Comparison of ENCODE assay signal across 20 cellular contexts in the genomic region with DNA sequence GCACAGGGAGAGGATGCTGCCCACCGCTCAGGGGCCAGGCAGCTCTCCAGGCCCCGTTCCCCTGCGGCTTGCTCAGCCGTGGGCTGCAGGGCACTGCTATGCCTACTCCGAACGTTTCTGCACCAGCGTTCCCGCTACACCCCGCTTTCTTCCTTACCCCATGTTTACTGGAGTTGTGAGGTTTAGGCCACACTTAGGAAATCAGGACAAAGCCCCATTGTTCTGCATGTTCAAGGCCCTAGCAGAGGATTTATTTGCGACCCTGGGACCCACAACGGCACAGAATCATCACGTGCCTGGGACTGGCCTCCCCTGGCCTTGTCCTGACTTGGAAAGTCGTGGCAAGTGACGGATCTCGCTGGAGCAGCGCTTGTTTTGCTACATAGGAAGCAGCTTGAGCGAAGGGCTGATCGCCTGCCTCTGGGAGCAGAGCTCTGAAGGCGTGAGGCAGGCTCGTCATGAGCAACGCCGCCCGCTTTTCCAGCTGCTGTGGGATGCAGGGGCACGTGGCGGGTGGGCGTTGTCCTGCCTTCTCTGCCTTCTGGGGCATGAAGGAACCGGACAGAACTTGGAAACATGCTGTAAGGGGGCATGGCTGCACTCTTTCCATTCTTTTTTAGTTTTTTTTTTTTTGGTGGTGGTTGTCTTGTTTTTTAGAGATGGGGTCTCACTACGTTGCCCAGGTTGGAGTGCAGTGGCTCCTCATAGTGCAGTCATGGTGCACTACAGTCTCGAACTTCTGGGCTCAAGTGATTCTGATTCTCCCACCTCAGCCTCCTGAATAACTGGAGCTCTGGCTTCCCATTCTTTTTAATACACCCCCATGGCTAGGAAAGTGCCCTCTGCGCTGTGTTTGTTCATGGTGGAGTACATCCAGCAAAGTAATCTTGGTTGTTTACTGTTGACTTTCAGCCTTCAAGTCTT. TPM values are rescaled to one million over a fixed set of nuclear protein-coding genes. Genes with fewer than 3 reads are reported as not detected.
DNase-seq lines count a peak whose midpoint lies in the region; ATAC-seq, FAIRE-seq and TF ChIP-seq lines count a peak whose summit lies in the region.
"Had no signal": no experiment of that assay in that cellular context is flagged by ENCODE, and none has a peak within 500 bp of the region (broad histone marks: within the 10 kb centered on the region; RNA-seq: fewer than 3 reads in every experiment).

No MANE protein-coding gene starts in this region.

- CTCF ChIA-PET in H1 (lab: Charles Lee; ENCODE audit: partially characterized antibody), result interaction anchor here (0.7 to 3.7 kb wide), 5 partner anchors 12 to 331 kb away, joined by 3 to 16 read pairs (median 3); no protein-coding TSS in a partner anchor

- no peak for TF ChIP-seq POLR2A in H1 (IDR thresholded peaks at IDR 0.05; ENCODE audit: control extremely low read depth in 1 of 2, low read depth in 2 of 2, low read length in 2 of 2)

- no peak overlapping the region for H2BK20ac ChIP-seq in H1 (ENCODE audit: low read length)

- DNase-seq in H1 (ENCODE audit: low read depth in 1 of 2, low spot score in 2 of 2) (no peak), neuronal stem cell (ENCODE audit: low spot score) (no peak), Ammon's horn (ENCODE audit: low spot score) (no peak), HTR-8/SVneo (ENCODE audit: insufficient read length, low spot score) (no peak)
- DNase-seq: C1 segment of cervical spinal cord; CD8-positive, alpha-beta T cell; DND-41; Kasumi-1; NCI-H1694; NCI-H2081 treated with DMSO at 0.1 percent for 48 hours; NCI-H446; NCI-H526; OCI-M1 had no signal

- TF ChIP-seq EP300 in H1 (IDR thresholded peaks at IDR 0.05; ENCODE audit: borderline replicate concordance in 1 of 2, low read depth in 2 of 2, low read length in 2 of 2), result no peak

- no peak overlapping the region for H3K4me3 ChIP-seq in H1 (ENCODE audit: extremely low read depth in 1 of 4, insufficient read depth in 2 of 4, low read depth in 3 of 4, low read length in 4 of 4)
- no peak overlapping the region for H3K4me3 ChIP-seq in neuronal stem cell (ENCODE audit: low read length in 2 of 2)
- H3K4me3 ChIP-seq: GM12878, GM23338, SJSA1 had no signal

- no peaks in the 10 kb centered on the region for H3K9me3 ChIP-seq in H1 (ENCODE audit: insufficient read depth in 2 of 2, low read depth in 1 of 2, low read length in 1 of 2)
- no peaks in the 10 kb centered on the region for H3K9me3 ChIP-seq in neuronal stem cell (replicated peaks in 1 of 2; ENCODE audit: control insufficient read depth in 2 of 2, insufficient read depth in 1 of 2, low read depth in 1 of 2, low read length in 2 of 2)
- H3K9me3 ChIP-seq: SJSA1 had no signal

- H3K79me1 ChIP-seq in H1 (ENCODE audit: low read depth, low read length) (no peaks in the 10 kb centered on the region), neuronal stem cell (ENCODE audit: low read depth, low read length) (no peaks in the 10 kb centered on the region)

- TF ChIP-seq CTCF in VCaP (conservative IDR thresholded peaks at IDR 0.05) (no peak), H1 (IDR thresholded peaks at IDR 0.05; ENCODE audit: control extremely low read depth in 1 of 3, insufficient read depth in 1 of 3, low read depth in 1 of 3, low read length in 3 of 3) (no peak)

- H3K14ac ChIP-seq in H1 (ENCODE audit: insufficient read length) (no peak overlapping the region), neuronal stem cell (ENCODE audit: low read length) (no peak overlapping the region)

- H3K27ac ChIP-seq in VCaP, result peak overlapping the region; percentile 9; the same call in 1 of the 2 replicates
- no peak overlapping the region for H3K27ac ChIP-seq in H1 (ENCODE audit: low read depth, low read length)
- H3K27ac ChIP-seq in neuronal stem cell (replicated peaks; ENCODE audit: low read length), result no peak overlapping the region
- H3K27ac ChIP-seq: SJSA1 had no signal

- H4K5ac ChIP-seq in H1 (ENCODE audit: insufficient read length, low read depth, low read length), result no peak overlapping the region

- H4K8ac ChIP-seq in H1 (ENCODE audit: extremely low read depth, insufficient read depth, low read length), result peak overlapping the region; percentile 82; the same call in 1 of the 2 replicates
- no peak overlapping the region for H4K8ac ChIP-seq in neuronal stem cell (ENCODE audit: low read depth, low read length)

- H3K4ac ChIP-seq in H1 (replicated peaks; ENCODE audit: insufficient read length, low read depth, low read length) (no peak overlapping the region), neuronal stem cell (ENCODE audit: low read length) (no peak overlapping the region)

- H3K4me1 ChIP-seq in H1 (replicated peaks in 1 of 4; ENCODE audit: control insufficient read depth in 3 of 4, insufficient read depth in 4 of 4, low read length in 3 of 4) (peaks cover 0 to 7% (median 4%) of the 10 kb centered on the region in 4 experiments; a peak in 5 of 7 replicates), neuronal stem cell (ENCODE audit: control insufficient read depth in 2 of 2, insufficient read depth in 1 of 2, low read depth in 1 of 2, low read length in 2 of 2) (peaks cover 0 to 2% of the 10 kb centered on the region in 2 donors)
- H3K4me1 ChIP-seq: SJSA1 had no signal

- H4K91ac ChIP-seq in H1 (replicated peaks; ENCODE audit: insufficient read length, low read length) (no peak overlapping the region), neuronal stem cell (ENCODE audit: low read depth, low read length, poor library complexity) (no peak overlapping the region)

- no peak overlapping the region for H2BK5ac ChIP-seq in H1 (ENCODE audit: low read depth, low read length)
- peak overlapping the region; percentile 11 for H2BK5ac ChIP-seq in neuronal stem cell (ENCODE audit: low read length)

- FAIRE-seq in H1 (lab: Jason Lieb, UNC), result no peak
- no peak for FAIRE-seq in HTR-8/SVneo (lab: Jason Lieb, UNC)
- FAIRE-seq: GM12878, RCC 7860 had no signal

- no peak for TF ChIP-seq RAD21 in H1 (IDR thresholded peaks at IDR 0.05 in 1 of 2, conservative IDR thresholded peaks at IDR 0.05 in 1 of 2; ENCODE audit: low read depth in 2 of 2, low read length in 2 of 2)

- no peak overlapping the region for H2BK12ac ChIP-seq in H1 (ENCODE audit: low read depth, low read length)
- no peak overlapping the region for H2BK12ac ChIP-seq in neuronal stem cell (ENCODE audit: low read length)

- H3K79me2 ChIP-seq in H1 (ENCODE audit: control insufficient read depth in 1 of 2, insufficient read depth in 2 of 2, low read length in 2 of 2), result no peaks in the 10 kb centered on the region

- WGBS in H1 (ENCODE audit: extremely low coverage in 1 of 2, insufficient coverage in 1 of 2, insufficient read length in 1 of 2, insufficient replicate concordance in 2 of 2, low coverage in 1 of 2, low lambda C conversion rate in 2 of 2, missing lambda C conversion rate in 1 of 2), 2 experiments, result 90% methylated on average over 29 of the region's 30 CpGs; no CpG with 5 or more reads in 1 of the 2 experiments
- no CpG with 5 or more reads among the region's 30 CpGs for WGBS in neuronal stem cell (ENCODE audit: extremely low coverage in 2 of 2, insufficient read length in 2 of 2, insufficient replicate concordance in 1 of 2), 2 donors

- H4K20me1 ChIP-seq in H1 (replicated peaks in 1 of 2; ENCODE audit: control insufficient read depth in 1 of 2, insufficient read depth in 2 of 2, low read length in 2 of 2), result no peaks in the 10 kb centered on the region

- no peak overlapping the region for H3K18ac ChIP-seq in H1 (ENCODE audit: extremely low read depth, low read length)
- H3K18ac ChIP-seq in neuronal stem cell (ENCODE audit: low read length), result peak overlapping the region; percentile 80

- no peak overlapping the region for H3K56ac ChIP-seq in H1 (replicated peaks; ENCODE audit: insufficient read length, low read depth, low read length)

- H3K36me3 ChIP-seq in H1 (ENCODE audit: control insufficient read depth in 2 of 4, insufficient read depth in 4 of 4, low read length in 3 of 4) (peaks cover 0 to 3% (median 0%) of the 10 kb centered on the region in 4 experiments; a peak in 1 of 8 replicates), neuronal stem cell (replicated peaks in 1 of 2; ENCODE audit: control insufficient read depth in 2 of 2, insufficient read depth in 2 of 2, low read length in 2 of 2) (no peaks in the 10 kb centered on the region)
- H3K36me3 ChIP-seq: SJSA1 had no signal

- no peaks in the 10 kb centered on the region for H3K23me2 ChIP-seq in H1 (ENCODE audit: low read depth, low read length)

- no peak overlapping the region for H2AFZ ChIP-seq in H1 (ENCODE audit: low read length)
- H2AFZ ChIP-seq in neuronal stem cell (ENCODE audit: low read length), result no peak overlapping the region
- H2AFZ ChIP-seq: GM23338 had no signal

- ATAC-seq in HG02852 (IDR thresholded peaks at IDR 0.05; ENCODE audit: unreplicated experiment) (no peak), HG03196 (IDR thresholded peaks at IDR 0.05; ENCODE audit: unreplicated experiment) (no peak)
- ATAC-seq: CD8-positive, alpha-beta T cell; GM12878 had no signal

- no peak overlapping the region for H3K23ac ChIP-seq in H1 (ENCODE audit: insufficient read length)
- peak overlapping the region; percentile 34 for H3K23ac ChIP-seq in neuronal stem cell (ENCODE audit: low read depth, low read length, poor library complexity)

- H2AK5ac ChIP-seq in H1 (ENCODE audit: low read depth, low read length), result no peak overlapping the region
- H2AK5ac ChIP-seq in neuronal stem cell (ENCODE audit: low read depth, low read length), result peak overlapping the region; percentile 93

- H2BK15ac ChIP-seq in H1 (ENCODE audit: low read length) (no peak overlapping the region), neuronal stem cell (ENCODE audit: low read length) (no peak overlapping the region)

- H3K9ac ChIP-seq in H1 (replicated peaks in 1 of 4; ENCODE audit: extremely low read depth in 1 of 4, low read depth in 3 of 4, low read length in 3 of 4) (no peak overlapping the region), neuronal stem cell (ENCODE audit: low read depth, low read length, poor library complexity) (no peak overlapping the region)

- POLR2A ChIA-PET in H1 (lab: Charles Lee; ENCODE audit: partially characterized antibody), result interaction anchor here (3.1 kb wide), 1 partner anchor 9 kb away, joined by 11 read pairs; no protein-coding TSS in a partner anchor

- H2BK120ac ChIP-seq in H1 (replicated peaks; ENCODE audit: low read depth, low read length) (no peak overlapping the region), neuronal stem cell (ENCODE audit: low read depth, low read length) (no peak overlapping the region)

- H3K27me3 ChIP-seq in H1 (replicated peaks in 1 of 4; ENCODE audit: control insufficient read depth in 3 of 4, extremely low read depth in 1 of 4, insufficient read depth in 3 of 4, low read length in 3 of 4) (no peaks in the 10 kb centered on the region), neuronal stem cell (ENCODE audit: control insufficient read depth in 3 of 3, insufficient read depth in 3 of 3, low read depth in 1 of 3, low read length in 3 of 3) (no peaks in the 10 kb centered on the region)

- H3K4me2 ChIP-seq in H1 (ENCODE audit: insufficient read depth in 1 of 2, low read depth in 2 of 2, low read length in 2 of 2) (no peak overlapping the region), neuronal stem cell (ENCODE audit: insufficient read depth, low read length, poor library complexity, severe bottlenecking) (no peak overlapping the region)
- H3K4me2 ChIP-seq: GM23338 had no signal

RNA-seq across cellular contexts. Expression of a gene that starts 14.6 kb away (rescaled TPM):
- total RNA-seq in H1 (2021; fragmentation: NEBNext Ultra II Directional; extraction: Animal tissue kit (Norgen Biotek cat#: 25700)), result 18.2 and 19.0 TPM in 2 replicates
- 7.3 and 8.6 TPM in 2 replicates for polyA plus RNA-seq in H1 (2011; rRNA removed)
- 11.3 TPM for polyA plus RNA-seq in H1 (2011; cell fraction: cytosol; rRNA removed)
- polyA plus RNA-seq in H1 (2011; cell fraction: nucleus; rRNA removed), result 10.5 TPM
- polyA plus RNA-seq in H1 (2012, experiment 1 of 2), result 9.2 to 13.3 TPM (median 11.6 TPM) in 4 replicates
- 1.0 TPM for polyA plus RNA-seq in H1 (2012, experiment 2 of 2)
- 13.3 TPM for polyA plus RNA-seq in H1 (2013, experiment 1 of 2)
- polyA plus RNA-seq in H1 (2013, experiment 2 of 2), result 13.7 TPM
- polyA minus RNA-seq in H1 (2011; rRNA and poly(A)+ RNA removed), result 15.0 and 16.7 TPM in 2 replicates
- 9.5 TPM for polyA minus RNA-seq in H1 (2011; cell fraction: cytosol; rRNA and poly(A)+ RNA removed)
- polyA minus RNA-seq in H1 (2011; cell fraction: nucleus; rRNA and poly(A)+ RNA removed), result 15.6 TPM
- polyA plus RNA-seq in neuronal stem cell (2013, experiment 1 of 2), result 11.5 TPM
- polyA plus RNA-seq in neuronal stem cell (2013, experiment 2 of 2), result 12.1 TPM
